In genomic region chr20:1184638-1185315, GRCh38 we compare ENCODE assay signal across 9 cellular contexts. TPM values are rescaled to one million over a fixed set of nuclear protein-coding genes. Genes with fewer than 3 reads are reported as not detected.
A peak's percentile ranks its signal among the peaks of the same experiment; 100 is the strongest.
DNase-seq lines count a peak whose midpoint lies in the region; ATAC-seq and TF ChIP-seq lines count a peak whose summit lies in the region.
"Had no signal": no experiment of that assay in that cellular context is flagged by ENCODE, and none has a peak within 500 bp of the region (broad histone marks: within the 10 kb centered on the region; RNA-seq: fewer than 3 reads in every experiment).

TMEM74B (minus strand) TSS chr20:1184981; CDS start chr20:1183801, 1,180 bp downstream.

- TF ChIP-seq CTCF in osteocyte (IDR thresholded peaks at IDR 0.05) = no peak

- H3K4me3 ChIP-seq in NT2/D1 (ENCODE audit: insufficient read length, low read depth) = peak within 1 kb of the TSS; percentile 53

- no peak within 1 kb of the TSS for H3K27ac ChIP-seq in substantia nigra (ENCODE audit: low read depth, low read length, poor library complexity, severe bottlenecking)

- H3K27ac Mint-ChIP-seq in osteocyte (ENCODE audit: unreplicated experiment) = no peak within 1 kb of the TSS

- no peaks in the 10 kb centered on the region for H3K36me3 ChIP-seq in NT2/D1 (ENCODE audit: insufficient read depth, insufficient read length, low read length)

- ATAC-seq in GM19351 (IDR thresholded peaks at IDR 0.05; ENCODE audit: unreplicated experiment) (no peak), GM18868 (IDR thresholded peaks at IDR 0.05; ENCODE audit: unreplicated experiment) (no peak)

- no peaks in the 10 kb centered on the region for H3K36me3 Mint-ChIP-seq in osteocyte (ENCODE audit: unreplicated experiment)

- H3K27me3 ChIP-seq in NT2/D1 (ENCODE audit: insufficient read depth, insufficient read length) = peaks cover 23% of the 10 kb centered on the region

- DNase-seq in D341Med (ENCODE audit: low spot score) (peak; percentile 53), NT2/D1 (ENCODE audit: low read depth, low spot score) (no peak), erythroblast (lab: John Stamatoyannopoulos, UW) (peak; percentile 42 to 49), osteocyte (ENCODE audit: extremely low spot score, unreplicated experiment) (no peak), DMS114 treated with DMSO at 0.1 percent for 48 hours (lab: John Stamatoyannopoulos, UW; ENCODE audit: unreplicated experiment) (no peak), substantia nigra (lab: John Stamatoyannopoulos, UW) (no peak)
- DNase-seq: cortex of kidney had no signal

- H3K9ac ChIP-seq in NT2/D1 (ENCODE audit: insufficient read length, low read depth) = peak within 1 kb of the TSS; percentile 67

- peak within 1 kb of the TSS; percentile 66 for H3K4me3 Mint-ChIP-seq in osteocyte (ENCODE audit: unreplicated experiment)

- no peaks in the 10 kb centered on the region for H3K9me3 Mint-ChIP-seq in osteocyte (ENCODE audit: unreplicated experiment)

- H3K9me3 ChIP-seq in NT2/D1 (ENCODE audit: insufficient read depth, low read length) = no peaks in the 10 kb centered on the region

- H3K4me1 ChIP-seq in NT2/D1 (ENCODE audit: insufficient read depth, insufficient read length) = peaks cover 12% of the 10 kb centered on the region

- TF ChIP-seq POLR2A in erythroblast (IDR thresholded peaks at IDR 0.05; ENCODE audit: low read length) = no peak

- peaks cover 10% of the 10 kb centered on the region for H3K4me1 Mint-ChIP-seq in osteocyte (ENCODE audit: unreplicated experiment)

- peaks cover 35% of the 10 kb centered on the region for H3K27me3 Mint-ChIP-seq in osteocyte (ENCODE audit: unreplicated experiment)

RNA-seq across cellular contexts. Expression of gene TMEM74B, which starts in this region (rescaled TPM):
- total RNA-seq in osteocyte = not detected in 2 replicates

Comparison
In these comparisons a context has a peak if more than half of its experiments do, and no peak if none do; other contexts are left out.
1. DNase-seq: peak in D341Med (single experiment) and erythroblast (2 of 2); none in NT2/D1 (single experiment), osteocyte (single experiment), DMS114 treated with DMSO at 0.1 percent for 48 hours (single experiment) and substantia nigra (0 of 49).